Comparison of ENCODE assay signal across 1 cellular context in genomic region chr1:87200875-87201638, GRCh38.
TF ChIP-seq lines count a peak whose summit lies in the region.

No MANE protein-coding gene starts in this region.

TF ChIP-seq in WTC11, 78 proteins besides CTCF, POLR2A, EP300 and RAD21 (continued from another document):
- TF ChIP-seq NFE2L1 (CRISPR knock-in tag; IDR thresholded peaks at IDR 0.05) (0 out of 2 replicates have a peak, but pooled peaks have one; percentile 41), TEAD1 (CRISPR knock-in tag; IDR thresholded peaks at IDR 0.05) (peak; percentile 74; the same call in 1 of the 2 replicates), ZBTB43 (CRISPR knock-in tag; IDR thresholded peaks at IDR 0.05) (0 out of 2 replicates have a peak, but pooled peaks have one; percentile 41)
